In the genomic region with DNA sequence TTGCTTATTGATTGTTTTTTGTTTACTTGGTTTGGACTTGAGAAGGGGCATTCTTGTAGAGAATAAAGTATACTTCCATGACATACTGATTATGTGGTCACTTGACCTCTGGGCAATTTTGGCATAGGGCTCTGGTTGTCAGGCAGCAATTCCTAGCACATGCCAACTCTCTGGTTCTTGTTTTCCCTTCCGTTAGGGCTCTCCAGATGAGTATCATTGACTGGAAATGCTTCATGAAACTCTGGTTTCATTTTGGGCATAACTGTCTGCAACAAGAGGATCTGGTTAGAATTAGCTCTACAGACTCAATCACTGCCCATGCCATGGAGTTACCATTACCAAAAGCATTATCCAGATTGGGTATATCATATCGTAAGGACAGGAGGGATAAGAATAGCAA, we compare ENCODE assay signal across 24 cellular contexts.
"Had no signal": no experiment of that assay in that cellular context is flagged by ENCODE, and none has a peak within 500 bp of the region (broad histone marks: within the 10 kb centered on the region; RNA-seq: fewer than 3 reads in every experiment).

No MANE protein-coding gene starts in this region.

- H3K27ac ChIP-seq: neural progenitor cell, ovary, parathyroid adenoma, psoas muscle, right lobe of liver, sigmoid colon, stomach, thoracic aorta, tibial artery, transverse colon, upper lobe of right lung, uterus had no signal

- H3K9ac ChIP-seq: neural progenitor cell, parathyroid adenoma had no signal

- H3K79me2 ChIP-seq: parathyroid adenoma had no signal

- H3K27me3 ChIP-seq: neural progenitor cell, ovary, right lobe of liver, sigmoid colon, stomach, tibial artery, transverse colon, upper lobe of right lung, uterus had no signal

- H3K9me3 ChIP-seq: ovary, psoas muscle, right lobe of liver, sigmoid colon, stomach, thoracic aorta, tibial artery, transverse colon, upper lobe of right lung, uterus had no signal

- DNase-seq: natural killer cell; occipital lobe; ovary; posterior cingulate gyrus; psoas muscle; right cardiac atrium; right lobe of liver; sigmoid colon; small intestine; stimulated activated CD4-positive, alpha-beta T cell treated with anti-CD3 and anti-CD28 coated beads, Interleukin-15, amount 100 ng/mL, for 24 hours; stimulated activated CD4-positive, alpha-beta T cell treated with anti-CD3 and anti-CD28 coated beads, Interleukin-2, amount 100 ng/mL, for 24 hours; stimulated activated CD4-positive, alpha-beta T cell treated with anti-CD3 and anti-CD28 coated beads, Interleukin-2, amount 100 ng/mL, for 48 hours; stimulated activated CD4-positive, alpha-beta T cell treated with anti-CD3 and anti-CD28 coated beads, Interleukin-4, amount 100 ng/mL, for 24 hours; stimulated activated naive B cell treated with anti-CD40 and anti-IgM and Interleukin-4, amounts not matched to agents 10 μg/mL and 1 μg/mL and 100 μg/mL, for 72 hours; stimulated activated naive CD4-positive, alpha-beta T cell treated with Interleukin-2 at 50 U/mL for 16 hours; stomach; tibial artery; transverse colon; upper lobe of right lung; uterus had no signal

- H2AFZ ChIP-seq: neural progenitor cell, parathyroid adenoma had no signal

- H3K4me1 ChIP-seq: parathyroid adenoma, psoas muscle, stomach, transverse colon, uterus had no signal

- ATAC-seq: natural killer cell; psoas muscle; right cardiac atrium; right lobe of liver; stimulated activated effector memory CD8-positive, alpha-beta T cell treated with anti-CD3 and anti-CD28 coated beads, Interleukin-12 subunit alpha, Interleukin-12 subunit beta, amount 100 ng/mL, for 72 hours; stimulated activated naive B cell treated with anti-CD40 and anti-IgM and Interleukin-4, amounts not matched to agents 10 μg/mL and 1 μg/mL and 100 μg/mL, for 72 hours; upper lobe of right lung had no signal

- H3K36me3 ChIP-seq: neural progenitor cell, ovary, right lobe of liver, sigmoid colon, stomach, thoracic aorta, tibial artery, transverse colon, upper lobe of right lung, uterus had no signal

- H3K4me3 ChIP-seq: neural progenitor cell, ovary, psoas muscle, right lobe of liver, sigmoid colon, stomach, thoracic aorta, tibial artery, transverse colon, upper lobe of right lung, uterus had no signal

- H3K4me2 ChIP-seq: neural progenitor cell had no signal
